In the genomic region with DNA sequence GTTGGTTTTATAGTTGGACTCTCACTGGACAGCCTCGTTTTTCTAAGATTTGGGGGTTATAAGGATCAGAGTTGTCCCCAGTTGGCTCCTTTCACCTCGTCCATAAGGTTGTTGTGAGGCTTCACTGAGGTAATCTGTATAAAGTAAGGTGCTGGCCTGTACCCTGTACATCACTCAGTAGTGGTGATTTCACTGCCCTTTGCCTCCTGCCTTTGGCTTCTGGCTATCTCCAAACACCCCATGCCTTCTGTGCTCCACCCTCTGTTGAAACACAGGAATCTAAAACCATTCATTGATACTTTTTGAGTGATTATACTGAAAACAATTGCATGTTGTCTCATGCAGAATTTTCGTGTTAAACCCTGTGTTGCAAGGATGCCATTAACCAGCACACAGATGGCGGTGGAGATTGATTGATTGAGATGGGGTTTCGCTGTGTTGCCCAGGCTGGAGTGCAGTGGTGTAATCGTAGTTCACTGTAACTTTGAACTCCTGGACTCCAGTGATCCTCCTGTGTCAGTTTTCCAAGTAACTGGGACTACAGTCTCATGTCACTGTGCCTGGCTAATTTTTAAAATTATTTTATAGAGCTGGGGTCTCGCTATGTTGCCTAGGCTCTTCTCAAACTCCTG, we compare ENCODE assay signal across 18 cellular contexts. TPM values are rescaled to one million over a fixed set of nuclear protein-coding genes. Genes with fewer than 3 reads are reported as not detected.
A peak's percentile ranks its signal among the peaks of the same experiment; 100 is the strongest.
DNase-seq lines count a peak whose midpoint lies in the region; ATAC-seq and TF ChIP-seq lines count a peak whose summit lies in the region.
"Had no signal": no experiment of that assay in that cellular context is flagged by ENCODE, and none has a peak within 500 bp of the region (broad histone marks: within the 10 kb centered on the region; RNA-seq: fewer than 3 reads in every experiment).

No MANE protein-coding gene starts in this region.

- no peak overlapping the region for H3K4me3 Mint-ChIP-seq in CD8-positive, alpha-beta T cell
- H3K4me3 Mint-ChIP-seq in chondrocyte (ENCODE audit: unreplicated experiment): no peak overlapping the region

- no peak overlapping the region for H3K14ac ChIP-seq in trophoblast cell (ENCODE audit: low read length)

- no peak overlapping the region for H2AK5ac ChIP-seq in trophoblast cell (ENCODE audit: low read length)

- peaks cover 63% of the 10 kb centered on the region for H3K4me1 Mint-ChIP-seq in CD8-positive, alpha-beta T cell (ENCODE audit: low read depth)
- peaks cover 39% of the 10 kb centered on the region for H3K4me1 Mint-ChIP-seq in chondrocyte (ENCODE audit: low read depth)

- no peak overlapping the region for H3K18ac ChIP-seq in trophoblast cell (ENCODE audit: low read length)

- H3K79me2 ChIP-seq in trophoblast cell (ENCODE audit: control insufficient read depth, insufficient read depth, low read length, poor library complexity) (no peaks in the 10 kb centered on the region), smooth muscle cell (ENCODE audit: low read depth) (peaks cover 19% of the 10 kb centered on the region)

- H3K23ac ChIP-seq in trophoblast cell (ENCODE audit: low read length): peak overlapping the region; percentile 80

- H2BK5ac ChIP-seq in trophoblast cell (ENCODE audit: low read depth, low read length, poor library complexity): no peak overlapping the region

- no peaks in the 10 kb centered on the region for H3K27me3 Mint-ChIP-seq in CD8-positive, alpha-beta T cell (ENCODE audit: low read depth)
- H3K27me3 Mint-ChIP-seq in chondrocyte (ENCODE audit: low read depth): no peaks in the 10 kb centered on the region
- H3K27me3 Mint-ChIP-seq: CD4-positive, alpha-beta memory T cell had no signal

- no peak overlapping the region for H4K91ac ChIP-seq in trophoblast cell (ENCODE audit: low read depth, low read length)

- no peak overlapping the region for H3K4me2 ChIP-seq in trophoblast cell (ENCODE audit: low read length)
- H3K4me2 ChIP-seq in smooth muscle cell: no peak overlapping the region
- H3K4me2 ChIP-seq: A549 had no signal

- no peak for DNase-seq in CD8-positive, alpha-beta T cell
- DNase-seq in chondrocyte (ENCODE audit: low spot score): no peak
- no peak for DNase-seq in trophoblast cell
- no peak for DNase-seq in NCI-H226
- DNase-seq in SHP77 treated with DMSO at 0.1 percent for 48 hours (lab: John Stamatoyannopoulos, UW): no peak
- DNase-seq in smooth muscle cell (lab: John Stamatoyannopoulos, UW; ENCODE audit: unreplicated experiment): no peak
- DNase-seq: 8988T; ACHN; C1 segment of cervical spinal cord; Caco-2; CD4-positive, alpha-beta memory T cell; DMS153; DND-41; GOT3; HFFc6 had no signal

- no peak overlapping the region for H2BK12ac ChIP-seq in trophoblast cell (ENCODE audit: low read length)

- H3K9me3 Mint-ChIP-seq in CD8-positive, alpha-beta T cell: no peaks in the 10 kb centered on the region
- peaks cover 6% of the 10 kb centered on the region for H3K9me3 Mint-ChIP-seq in chondrocyte (ENCODE audit: low read depth)
- H3K9me3 Mint-ChIP-seq: CD4-positive, alpha-beta memory T cell; HFFc6 had no signal

- CTCF ChIA-PET in CD8-positive, alpha-beta T cell (lab: Charles Lee): no interaction called here

- no peak for ATAC-seq in CD8-positive, alpha-beta T cell
- ATAC-seq: A549 had no signal

- intact Hi-C loops in CD8-positive, alpha-beta T cell (cut with DNase I, micrococcal nuclease): no loop called here

- no peak overlapping the region for H3K9ac ChIP-seq in liver (ENCODE audit: low read depth in 1 of 2, low read length in 2 of 2)
- H3K9ac ChIP-seq in trophoblast cell (ENCODE audit: low read length): no peak overlapping the region
- no peak overlapping the region for H3K9ac ChIP-seq in smooth muscle cell (ENCODE audit: low read depth)

- WGBS in liver: 62% methylated on average over 7 of the region's 7 CpGs
- no CpG with 5 or more reads among the region's 7 CpGs for WGBS in trophoblast cell (ENCODE audit: extremely low coverage, insufficient coverage, insufficient read length)
- WGBS in smooth muscle cell (ENCODE audit: low lambda C conversion rate): 93% methylated on average over 7 of the region's 7 CpGs

- H3K36me3 Mint-ChIP-seq in CD8-positive, alpha-beta T cell: peaks cover 5% of the 10 kb centered on the region
- no peaks in the 10 kb centered on the region for H3K36me3 Mint-ChIP-seq in chondrocyte (ENCODE audit: low read depth)

- TF ChIP-seq CTCF in CD8-positive, alpha-beta T cell (IDR thresholded peaks at IDR 0.05): no peak
- TF ChIP-seq CTCF in chondrocyte (IDR thresholded peaks at IDR 0.05): no peak
- no peak for TF ChIP-seq CTCF in liver (IDR thresholded peaks at IDR 0.05; ENCODE audit: low read depth, low read length, missing input control)
- TF ChIP-seq CTCF in smooth muscle cell (IDR thresholded peaks at IDR 0.05; ENCODE audit: borderline replicate concordance, insufficient read depth, poor library complexity, severe bottlenecking): no peak

- H3K27ac ChIP-seq in CD8-positive, alpha-beta T cell (ENCODE audit: low read depth, low read length): no peak overlapping the region
- H3K27ac ChIP-seq in liver (ENCODE audit: low read depth in 1 of 2, low read length in 2 of 2) (no peak overlapping the region), trophoblast cell (ENCODE audit: low read depth, low read length) (no peak overlapping the region), smooth muscle cell (ENCODE audit: low read depth) (no peak overlapping the region)
- H3K27ac ChIP-seq: A549 had no signal

- no peak overlapping the region for H3K4ac ChIP-seq in trophoblast cell (ENCODE audit: low read depth, low read length)

- peaks cover 93% of the 10 kb centered on the region for H4K20me1 ChIP-seq in smooth muscle cell (ENCODE audit: low read depth)

- no peak overlapping the region for H4K8ac ChIP-seq in trophoblast cell (ENCODE audit: low read depth, low read length)

- H3K27ac Mint-ChIP-seq in CD8-positive, alpha-beta T cell: peak overlapping the region; percentile 37
- H3K27ac Mint-ChIP-seq in chondrocyte (ENCODE audit: unreplicated experiment): peak overlapping the region; percentile 51

- no peaks in the 10 kb centered on the region for H3F3A ChIP-seq in smooth muscle cell (ENCODE audit: low read depth)

- H2AFZ ChIP-seq in trophoblast cell (ENCODE audit: insufficient read depth, low read length, poor library complexity) (no peak overlapping the region), smooth muscle cell (ENCODE audit: low read depth) (no peak overlapping the region)

- TF ChIP-seq RAD21 in liver (IDR thresholded peaks at IDR 0.05): peak in 1 of 2 donors; percentile 9

- no peak overlapping the region for H2BK120ac ChIP-seq in trophoblast cell (ENCODE audit: insufficient read depth, low read length, poor library complexity)

- H3K4me3 ChIP-seq in CD8-positive, alpha-beta T cell (ENCODE audit: low read depth, low read length): no peak overlapping the region
- H3K4me3 ChIP-seq in liver (ENCODE audit: low read depth in 1 of 3, low read length in 3 of 3) (no peak overlapping the region), trophoblast cell (ENCODE audit: low read depth, low read length) (no peak overlapping the region), smooth muscle cell (no peak overlapping the region)
- H3K4me3 ChIP-seq: A549, HAP-1 had no signal

- peaks cover 8% of the 10 kb centered on the region for H3K4me1 ChIP-seq in CD8-positive, alpha-beta T cell (ENCODE audit: insufficient read depth, low read length)
- H3K4me1 ChIP-seq in liver (ENCODE audit: control insufficient read depth in 4 of 4, insufficient read depth in 4 of 4, low read length in 3 of 4) (peaks cover 0 to 13% (median 4%) of the 10 kb centered on the region in 4 donors), trophoblast cell (ENCODE audit: control insufficient read depth in 1 of 2, insufficient read depth in 2 of 2, low read length in 2 of 2) (no peaks in the 10 kb centered on the region), smooth muscle cell (ENCODE audit: low read depth) (no peaks in the 10 kb centered on the region)
- H3K4me1 ChIP-seq: Caco-2 had no signal

- no peaks in the 10 kb centered on the region for H3K27me3 ChIP-seq in CD8-positive, alpha-beta T cell (ENCODE audit: insufficient read depth, low read length)
- H3K27me3 ChIP-seq in liver (ENCODE audit: control insufficient read depth in 4 of 4, insufficient read depth in 4 of 4, low read length in 3 of 4) (no peaks in the 10 kb centered on the region), trophoblast cell (ENCODE audit: insufficient read depth, low read length) (no peaks in the 10 kb centered on the region), smooth muscle cell (ENCODE audit: low read depth) (no peaks in the 10 kb centered on the region)

- H3K36me3 ChIP-seq in CD8-positive, alpha-beta T cell (ENCODE audit: insufficient read depth, low read length): no peaks in the 10 kb centered on the region
- H3K36me3 ChIP-seq in liver (ENCODE audit: control insufficient read depth in 4 of 4, insufficient read depth in 3 of 4, low read depth in 1 of 4, low read length in 3 of 4) (no peaks in the 10 kb centered on the region), trophoblast cell (ENCODE audit: control insufficient read depth in 1 of 2, insufficient read depth in 2 of 2, low read length in 2 of 2) (no peaks in the 10 kb centered on the region), smooth muscle cell (ENCODE audit: low read depth) (no peaks in the 10 kb centered on the region)
- H3K36me3 ChIP-seq: HAP-1 had no signal

- H4K12ac ChIP-seq in trophoblast cell (ENCODE audit: low read depth, low read length): no peak overlapping the region

- H3K9me3 ChIP-seq in CD8-positive, alpha-beta T cell (ENCODE audit: low read length): no peaks in the 10 kb centered on the region
- H3K9me3 ChIP-seq in liver (ENCODE audit: control insufficient read depth in 4 of 4, low read length in 3 of 4) (no peaks in the 10 kb centered on the region), trophoblast cell (ENCODE audit: insufficient read depth, low read depth, low read length) (no peaks in the 10 kb centered on the region), smooth muscle cell (replicated peaks; ENCODE audit: low read depth) (no peaks in the 10 kb centered on the region)
- H3K9me3 ChIP-seq: A549, Caco-2, HAP-1 had no signal

- no peaks in the 10 kb centered on the region for H3K79me1 ChIP-seq in trophoblast cell (ENCODE audit: low read length)

- POLR2A ChIA-PET in CD8-positive, alpha-beta T cell (lab: Charles Lee): no interaction called here

TF ChIP-seq in liver, 16 proteins besides CTCF, POLR2A, EP300 and RAD21 (continues in another document):
- TF ChIP-seq, protein P1, sequence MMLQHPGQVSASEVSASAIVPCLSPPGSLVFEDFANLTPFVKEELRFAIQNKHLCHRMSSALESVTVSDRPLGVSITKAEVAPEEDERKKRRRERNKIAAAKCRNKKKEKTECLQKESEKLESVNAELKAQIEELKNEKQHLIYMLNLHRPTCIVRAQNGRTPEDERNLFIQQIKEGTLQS (IDR thresholded peaks at IDR 0.05): no peak
- TF ChIP-seq HNF4G (IDR thresholded peaks at IDR 0.05): peak; percentile 19

RNA-seq across cellular contexts. Expression of a gene that starts 55.0 kb away (rescaled TPM):
- 10 to 100 TPM; 73.0 to 74.7 TPM for total RNA-seq in CD8-positive, alpha-beta T cell
- total RNA-seq in chondrocyte: 17.8 to 23.1 TPM (median 20.8 TPM) in 3 replicates
- 10 to 100 TPM; 11.0 to 21.2 TPM for total RNA-seq in liver
- polyA plus RNA-seq in liver: 1 to 10 TPM; 2.0 to 6.6 TPM
- polyA plus RNA-seq in trophoblast cell (2013): 5.8 and 6.2 TPM in 2 replicates
- 12.2 and 19.8 TPM in 2 replicates for total RNA-seq in smooth muscle cell
- polyA plus RNA-seq in smooth muscle cell: 9.0 and 13.5 TPM in 2 replicates
